In the genomic region with DNA sequence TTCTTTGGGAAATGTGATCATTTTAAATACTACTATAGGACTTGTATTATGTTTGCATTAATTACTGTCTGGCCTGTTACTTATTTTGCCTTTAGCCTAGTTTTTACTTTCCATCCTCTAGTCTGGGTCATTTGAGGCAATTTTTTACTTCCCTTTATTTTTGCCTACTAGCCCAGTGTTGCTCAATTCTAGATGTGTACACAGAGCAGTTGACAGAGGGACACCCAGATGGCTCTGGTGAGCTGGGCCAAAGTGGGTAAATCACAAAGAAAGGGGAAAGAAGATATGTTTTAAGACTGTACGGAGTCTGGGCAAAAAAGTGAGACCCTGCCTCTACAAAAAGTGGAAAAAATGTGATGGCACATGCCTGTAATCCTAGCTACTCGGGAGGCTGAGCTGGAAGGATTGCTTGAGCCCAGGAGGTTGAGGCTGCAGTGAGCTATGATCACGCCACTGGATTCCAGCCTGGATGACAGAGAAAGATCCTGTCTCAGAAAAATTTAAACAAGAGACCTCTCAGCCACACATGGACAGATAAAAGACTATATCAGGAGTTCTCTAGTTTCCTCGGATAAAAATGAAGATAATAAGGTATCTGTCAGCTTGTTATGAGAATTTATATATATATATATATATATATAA, we compare ENCODE assay signal across 1 cellular context.
TF ChIP-seq lines count a peak whose summit lies in the region.

No MANE protein-coding gene starts in this region.

TF ChIP-seq in K562, 482 proteins besides CTCF, POLR2A, EP300 and RAD21:
- TF ChIP-seq PCBP2 (IDR thresholded peaks at IDR 0.05; ENCODE audit: low read depth, low read length, poor library complexity, severe bottlenecking), result no peak
- no peak for TF ChIP-seq GABPB2 (CRISPR knock-in tag; conservative IDR thresholded peaks at IDR 0.05)
- TF ChIP-seq ZNF75A (CRISPR knock-in tag; IDR thresholded peaks at IDR 0.05), result no peak
- peak; percentile 86 for TF ChIP-seq CEBPB (tag; IDR thresholded peaks at IDR 0.05)
- TF ChIP-seq OTX1 (CRISPR knock-in tag; IDR thresholded peaks at IDR 0.05), result no peak
- TF ChIP-seq XRCC5 (IDR thresholded peaks at IDR 0.05; ENCODE audit: low read depth, low read length), result no peak
- no peak for TF ChIP-seq BMI1 (IDR thresholded peaks at IDR 0.05; ENCODE audit: low read length)
- no peak for TF ChIP-seq ZNF23 (CRISPR knock-in tag; IDR thresholded peaks at IDR 0.05)
- no peak for TF ChIP-seq RBBP5 (IDR thresholded peaks at IDR 0.05; ENCODE audit: borderline replicate concordance, insufficient read depth, low read length, poor library complexity, severe bottlenecking)
- no peak for TF ChIP-seq CEBPG (CRISPR knock-in tag; IDR thresholded peaks at IDR 0.05)
- TF ChIP-seq CEBPG (tag; conservative IDR thresholded peaks at IDR 0.05 in 1 of 2, IDR thresholded peaks at IDR 0.05 in 1 of 2), result peak in 1 of 2 experiments; percentile 75; a peak in 2 of 4 replicates
- peak in 1 of 2 experiments; percentile 84; a peak in 2 of 4 replicates for TF ChIP-seq FOXA3 (CRISPR knock-in tag; conservative IDR thresholded peaks at IDR 0.05 in 1 of 2, IDR thresholded peaks at IDR 0.05 in 1 of 2)
- no peak for TF ChIP-seq POLR2H (tag; IDR thresholded peaks at IDR 0.05; ENCODE audit: low read depth)
- no peak for TF ChIP-seq TEAD2 (tag; IDR thresholded peaks at IDR 0.05)
- TF ChIP-seq TRIM28 (IDR thresholded peaks at IDR 0.05), result no peak
- TF ChIP-seq SUPT5H (IDR thresholded peaks at IDR 0.05), result no peak
- TF ChIP-seq XRCC4 (IDR thresholded peaks at IDR 0.05; ENCODE audit: extremely low read depth, insufficient read depth, insufficient read length), result no peak
TF ChIP-seq in K562: peak in this region for 3.
